In the genomic region with DNA sequence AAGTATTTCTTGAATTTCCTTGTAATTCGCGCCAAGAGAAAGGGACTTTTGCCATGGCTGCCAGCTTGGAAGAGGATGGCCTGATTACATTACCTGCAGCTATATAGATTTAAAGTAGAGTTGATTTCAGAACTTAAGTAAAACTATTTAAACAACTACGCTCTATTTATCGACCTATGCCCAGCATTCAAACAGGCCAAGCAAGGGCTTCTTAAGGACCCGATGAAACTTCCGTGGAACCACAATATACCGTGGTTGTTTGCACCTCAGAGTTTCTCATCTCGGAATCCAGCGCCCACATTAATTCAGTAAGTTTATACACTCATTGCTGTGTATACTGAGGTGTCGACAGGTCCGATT, we compare ENCODE assay signal across 7 cellular contexts. TPM values are rescaled to one million over a fixed set of nuclear protein-coding genes. Genes with fewer than 3 reads are reported as not detected.
A peak's percentile ranks its signal among the peaks of the same experiment; 100 is the strongest.
DNase-seq lines count a peak whose midpoint lies in the region; ATAC-seq and TF ChIP-seq lines count a peak whose summit lies in the region.

No MANE protein-coding gene starts in this region.

- H2AFZ ChIP-seq in IMR-90 (replicated peaks; ENCODE audit: low read length, poor library complexity), result peak overlapping the region; percentile 97

- peaks cover 8 to 24% of the 10 kb centered on the region in 2 experiments for H3K79me1 ChIP-seq in IMR-90 (ENCODE audit: low read depth in 1 of 2, low read length in 2 of 2)

- H3K9ac ChIP-seq in IMR-90 (ENCODE audit: low read depth, low read length) (no peak overlapping the region), iPS-20b (ENCODE audit: low read depth, low read length) (peak overlapping the region; percentile 60; the same call in 1 of the 2 replicates)

- H3K4me3 Mint-ChIP-seq in activated naive CD8-positive, alpha-beta T cell treated with anti-CD3 and anti-CD28 coated beads, Interleukin-2, amount 10 ng/mL, durations not matched to agents 7 days and 5 days, result peak overlapping the region; percentile 73
- H3K4me3 Mint-ChIP-seq in stimulated activated naive B cell treated with anti-CD40 and anti-IgM and Interleukin-4, amounts not matched to agents 10 μg/mL and 1 μg/mL and 100 μg/mL, for 72 hours, result peak overlapping the region; percentile 69 to 74

- H3K27me3 ChIP-seq in IMR-90 (ENCODE audit: control insufficient read depth, insufficient read depth, low read length) (no peaks in the 10 kb centered on the region), iPS-20b (ENCODE audit: insufficient read depth, low read length) (peaks cover 24% of the 10 kb centered on the region)

- ATAC-seq in IMR-90 (ENCODE audit: low read depth), result no peak
- ATAC-seq in activated naive CD8-positive, alpha-beta T cell treated with anti-CD3 and anti-CD28 coated beads, Interleukin-2, amount 10 ng/mL, durations not matched to agents 7 days and 5 days (ENCODE audit: low read depth), result no peak
- no peak for ATAC-seq in stimulated activated naive B cell treated with anti-CD40 and anti-IgM and Interleukin-4, amounts not matched to agents 10 μg/mL and 1 μg/mL and 100 μg/mL, for 72 hours (replicated peaks)

- peak overlapping the region; percentile 38; the same call in 1 of the 2 replicates for H3K56ac ChIP-seq in IMR-90 (ENCODE audit: extremely low read depth, insufficient read depth, low read length)

- POLR2A ChIA-PET in IMR-90 (lab: Charles Lee; ENCODE audit: unreplicated experiment), result no interaction called here
- POLR2A ChIA-PET in activated naive CD8-positive, alpha-beta T cell treated with anti-CD3 and anti-CD28 coated beads, Interleukin-2, amount 10 ng/mL, durations not matched to agents 7 days and 5 days (lab: Charles Lee), result no interaction called here

- H3K9me3 ChIP-seq in IMR-90 (ENCODE audit: control insufficient read depth, insufficient read depth, low read length) (no peaks in the 10 kb centered on the region), iPS-20b (ENCODE audit: insufficient read depth, low read depth, low read length) (no peaks in the 10 kb centered on the region)

- H2BK5ac ChIP-seq in IMR-90 (ENCODE audit: low read depth, low read length, poor library complexity, severe bottlenecking), result no peak overlapping the region

- peak overlapping the region; percentile 6 for H2AK9ac ChIP-seq in IMR-90 (replicated peaks; ENCODE audit: low read depth, low read length, poor library complexity)

- H3K4me3 ChIP-seq in IMR-90 (ENCODE audit: insufficient read depth, low read depth, low read length), result peak overlapping the region; percentile 88
- H3K4me3 ChIP-seq in iPS-20b (ENCODE audit: low read length), result peak overlapping the region; percentile 72

- no peak overlapping the region for H3K27ac Mint-ChIP-seq in activated naive CD8-positive, alpha-beta T cell treated with anti-CD3 and anti-CD28 coated beads, Interleukin-2, amount 10 ng/mL, durations not matched to agents 7 days and 5 days
- no peak overlapping the region for H3K27ac Mint-ChIP-seq in stimulated activated naive B cell treated with anti-CD40 and anti-IgM and Interleukin-4, amounts not matched to agents 10 μg/mL and 1 μg/mL and 100 μg/mL, for 72 hours

- H3K36me3 ChIP-seq in IMR-90 (ENCODE audit: control insufficient read depth, insufficient read depth, low read length) (no peaks in the 10 kb centered on the region), iPS-20b (ENCODE audit: insufficient read depth, low read depth, low read length) (no peaks in the 10 kb centered on the region)

- CTCF ChIA-PET in IMR-90 (lab: Yijun Ruan, JAX), result no interaction called here

- peaks cover 57% of the 10 kb centered on the region for H3K27me3 Mint-ChIP-seq in activated naive CD8-positive, alpha-beta T cell treated with anti-CD3 and anti-CD28 coated beads, Interleukin-2, amount 10 ng/mL, durations not matched to agents 7 days and 5 days
- peaks cover 39 to 62% of the 10 kb centered on the region in 2 donors for H3K27me3 Mint-ChIP-seq in stimulated activated naive B cell treated with anti-CD40 and anti-IgM and Interleukin-4, amounts not matched to agents 10 μg/mL and 1 μg/mL and 100 μg/mL, for 72 hours

- H2BK120ac ChIP-seq in IMR-90 (ENCODE audit: low read depth, low read length), result peak overlapping the region; percentile 44; the same call in 1 of the 2 replicates

- in situ Hi-C loops in IMR-90 (cut with MboI; ENCODE audit: low sequenced_read_pairs), result no loop called here

- H4K5ac ChIP-seq in IMR-90 (ENCODE audit: low read depth, low read length), result no peak overlapping the region

- no TSS peak for BruUV-seq in IMR-90 (replicated peaks; lab: Mats Ljungman, UMichigan)

- 0 out of 2 replicates have a peak, but pooled peaks cover 3% of the 10 kb centered on the region for H3K9me1 ChIP-seq in IMR-90 (ENCODE audit: insufficient read depth, low read length)

- H3K4me1 Mint-ChIP-seq in activated naive CD8-positive, alpha-beta T cell treated with anti-CD3 and anti-CD28 coated beads, Interleukin-2, amount 10 ng/mL, durations not matched to agents 7 days and 5 days, result peaks cover 8% of the 10 kb centered on the region
- H3K4me1 Mint-ChIP-seq in stimulated activated naive B cell treated with anti-CD40 and anti-IgM and Interleukin-4, amounts not matched to agents 10 μg/mL and 1 μg/mL and 100 μg/mL, for 72 hours, result peaks cover 3 to 6% of the 10 kb centered on the region in 2 donors

- TF ChIP-seq POLR2A in IMR-90 (IDR thresholded peaks at IDR 0.05; ENCODE audit: low read depth, low read length), result no peak

- TF ChIP-seq RAD21 in IMR-90 (IDR thresholded peaks at IDR 0.05; ENCODE audit: low read length), result no peak

- no peaks in the 10 kb centered on the region for H3K9me3 Mint-ChIP-seq in activated naive CD8-positive, alpha-beta T cell treated with anti-CD3 and anti-CD28 coated beads, Interleukin-2, amount 10 ng/mL, durations not matched to agents 7 days and 5 days
- H3K9me3 Mint-ChIP-seq in stimulated activated naive B cell treated with anti-CD40 and anti-IgM and Interleukin-4, amounts not matched to agents 10 μg/mL and 1 μg/mL and 100 μg/mL, for 72 hours, result no peaks in the 10 kb centered on the region

- DNase-seq in IMR-90 (no peak), pons (ENCODE audit: low spot score) (no peak), DMS53 (lab: John Stamatoyannopoulos, UW) (no peak), SK-N-DZ (ENCODE audit: low spot score) (no peak)
- DNase-seq in activated naive CD8-positive, alpha-beta T cell treated with anti-CD3 and anti-CD28 coated beads, Interleukin-2, amount 10 ng/mL, durations not matched to agents 7 days and 5 days, result no peak
- no peak for DNase-seq in stimulated activated naive B cell treated with anti-CD40 and anti-IgM and Interleukin-4, amounts not matched to agents 10 μg/mL and 1 μg/mL and 100 μg/mL, for 72 hours

- H3K14ac ChIP-seq in IMR-90 (replicated peaks; ENCODE audit: low read depth, low read length), result no peak overlapping the region

- H3K4ac ChIP-seq in IMR-90 (ENCODE audit: low read depth, low read length), result peak overlapping the region; percentile 49

- 0 out of 2 replicates have a peak overlapping the region, but pooled peaks have one; percentile 10 for H4K91ac ChIP-seq in IMR-90 (ENCODE audit: insufficient read depth, low read depth, low read length)

- 0 out of 2 replicates have a peak, but pooled peaks cover 2% of the 10 kb centered on the region for H3K4me1 ChIP-seq in IMR-90 (ENCODE audit: control insufficient read depth, insufficient read depth, low read length)
- H3K4me1 ChIP-seq in iPS-20b (ENCODE audit: insufficient read depth, low read length), result peaks cover 14% of the 10 kb centered on the region

- no peak for TF ChIP-seq CTCF in IMR-90 (conservative IDR thresholded peaks at IDR 0.05; ENCODE audit: low read depth, low read length)

- H4K20me1 ChIP-seq in IMR-90 (ENCODE audit: insufficient read depth, low read length), result peaks cover 8% of the 10 kb centered on the region; the same call in 1 of the 2 replicates

- intact Hi-C loops in IMR-90 (cut with micrococcal nuclease), result no loop called here

- peak overlapping the region; percentile 62; the same call in 1 of the 3 replicates for H2BK15ac ChIP-seq in IMR-90 (ENCODE audit: low read depth, low read length)

- H3K23ac ChIP-seq in IMR-90 (ENCODE audit: low read depth, low read length), result no peak overlapping the region

- H3K18ac ChIP-seq in IMR-90 (ENCODE audit: low read depth, low read length), result no peak overlapping the region

- H3K4me2 ChIP-seq in IMR-90 (ENCODE audit: low read depth, low read length), result peak overlapping the region; percentile 72

- 58% methylated on average over 3 of the region's 11 CpGs; no CpG with 5 or more reads in 1 of the 2 experiments for WGBS in IMR-90 (ENCODE audit: extremely low coverage in 2 of 2, insufficient read length in 1 of 2), 2 experiments

- peak overlapping the region; percentile 46 to 83 for H4K8ac ChIP-seq in IMR-90 (ENCODE audit: low read depth in 2 of 2, low read length in 2 of 2)

- no peak overlapping the region for H2AK5ac ChIP-seq in IMR-90 (ENCODE audit: low read depth, low read length)

- dilution Hi-C loops in IMR-90 (cut with HindIII; ENCODE audit: low sequenced_read_pairs, unreplicated experiment), result no loop called here

- H3K36me3 Mint-ChIP-seq in activated naive CD8-positive, alpha-beta T cell treated with anti-CD3 and anti-CD28 coated beads, Interleukin-2, amount 10 ng/mL, durations not matched to agents 7 days and 5 days, result no peaks in the 10 kb centered on the region
- no peaks in the 10 kb centered on the region for H3K36me3 Mint-ChIP-seq in stimulated activated naive B cell treated with anti-CD40 and anti-IgM and Interleukin-4, amounts not matched to agents 10 μg/mL and 1 μg/mL and 100 μg/mL, for 72 hours

- H2BK20ac ChIP-seq in IMR-90 (ENCODE audit: low read depth, low read length), result no peak overlapping the region; the same call in 1 of the 2 replicates

- H3K27ac ChIP-seq in IMR-90 (ENCODE audit: insufficient read depth, low read length) (no peak overlapping the region), iPS-20b (ENCODE audit: low read length) (peak overlapping the region; percentile 16)

TF ChIP-seq in IMR-90, 13 proteins besides CTCF, POLR2A, EP300 and RAD21 (continues in another document):
- no peak for TF ChIP-seq RCOR1 (IDR thresholded peaks at IDR 0.05; ENCODE audit: insufficient replicate concordance, low read length)

RNA-seq across cellular contexts. Expression of a gene that starts 0.5 kb away (rescaled TPM):
- 24.7 and 26.3 TPM in 2 replicates for total RNA-seq in IMR-90 (2012; rRNA removed)
- 8.6 and 9.7 TPM in 2 replicates for polyA plus RNA-seq in IMR-90 (2012; rRNA removed)
- polyA plus RNA-seq in IMR-90 (2012; cell fraction: cytosol; rRNA removed), result 3.8 and 5.8 TPM in 2 replicates
- 5.9 and 22.5 TPM in 2 replicates for polyA plus RNA-seq in IMR-90 (2012; cell fraction: nucleus; rRNA removed; ENCODE audit: low replicate concordance)
- total RNA-seq in activated naive CD8-positive, alpha-beta T cell treated with anti-CD3 and anti-CD28 coated beads, Interleukin-2, amount 10 ng/mL, durations not matched to agents 7 days and 5 days, result 1 to 10 TPM; 4.9 to 6.4 TPM
- 6.6 and 6.7 TPM in 2 replicates for polyA plus RNA-seq in SK-N-DZ (2014; cell fraction: cytosol; rRNA removed)
- 6.7 and 7.0 TPM in 2 replicates for polyA plus RNA-seq in SK-N-DZ (2014; cell fraction: nucleus; rRNA removed)

RNA-seq across cellular contexts. Expression of a gene that starts 35.0 kb away (rescaled TPM):
- total RNA-seq in IMR-90 (2012; rRNA removed), result 9.0 and 10.0 TPM in 2 replicates
- polyA plus RNA-seq in IMR-90 (2012; rRNA removed), result 2.7 and 2.9 TPM in 2 replicates
- polyA plus RNA-seq in IMR-90 (2012; cell fraction: cytosol; rRNA removed), result 0.87 and 1.8 TPM in 2 replicates
- polyA plus RNA-seq in IMR-90 (2012; cell fraction: nucleus; rRNA removed; ENCODE audit: low replicate concordance), result 0.75 and 1.3 TPM in 2 replicates
- total RNA-seq in activated naive CD8-positive, alpha-beta T cell treated with anti-CD3 and anti-CD28 coated beads, Interleukin-2, amount 10 ng/mL, durations not matched to agents 7 days and 5 days, result 1 to 10 TPM; 5.3 to 6.2 TPM
- polyA plus RNA-seq in SK-N-DZ (2014; cell fraction: cytosol; rRNA removed), result 1.4 and 2.5 TPM in 2 replicates
- polyA plus RNA-seq in SK-N-DZ (2014; cell fraction: nucleus; rRNA removed), result 0.77 and 0.90 TPM in 2 replicates
